Comparison of ENCODE assay signal across 8 cellular contexts in genomic region chr3:150544726-150545125, GRCh38. TPM values are rescaled to one million over a fixed set of nuclear protein-coding genes. Genes with fewer than 3 reads are reported as not detected.
DNase-seq lines count a peak whose midpoint lies in the region; ATAC-seq and TF ChIP-seq lines count a peak whose summit lies in the region.

No MANE protein-coding gene starts in this region.

- H3K4me1 ChIP-seq in BLaER1 (peaks cover 37% of the 10 kb centered on the region), Karpas-422 (ENCODE audit: low read length) (peaks cover 31% of the 10 kb centered on the region)

- H3K27ac ChIP-seq in BLaER1, result peak overlapping the region; percentile 99; the same call in 1 of the 2 replicates
- H3K27ac ChIP-seq in Karpas-422 (ENCODE audit: low read length), result no peak overlapping the region
- no peak overlapping the region for H3K27ac ChIP-seq in RWPE1

- H3K4me2 ChIP-seq in BLaER1 (peak overlapping the region; percentile 85), Karpas-422 (ENCODE audit: low read depth, low read length, poor library complexity, severe bottlenecking) (peak overlapping the region; percentile 96)

- peaks cover 36% of the 10 kb centered on the region for H3K36me3 Mint-ChIP-seq in central memory CD8-positive, alpha-beta T cell (ENCODE audit: insufficient read depth)
- no peaks in the 10 kb centered on the region for H3K36me3 Mint-ChIP-seq in natural killer cell

- no peak for ATAC-seq in central memory CD8-positive, alpha-beta T cell (replicated peaks; ENCODE audit: extremely low read depth, poor library complexity, severe bottlenecking)
- ATAC-seq in natural killer cell, result no peak
- ATAC-seq in GM18861 (IDR thresholded peaks at IDR 0.05; ENCODE audit: unreplicated experiment), result no peak

- H3K27ac Mint-ChIP-seq in central memory CD8-positive, alpha-beta T cell (ENCODE audit: low read depth), result peak overlapping the region; percentile 97
- H3K27ac Mint-ChIP-seq in natural killer cell, result peak overlapping the region; percentile 97

- H3K4me1 Mint-ChIP-seq in central memory CD8-positive, alpha-beta T cell, result peaks cover 62% of the 10 kb centered on the region
- peaks cover 60 to 69% of the 10 kb centered on the region in 2 donors for H3K4me1 Mint-ChIP-seq in natural killer cell

- H3K9me3 ChIP-seq in BLaER1 (no peaks in the 10 kb centered on the region), Karpas-422 (ENCODE audit: low read length) (no peaks in the 10 kb centered on the region)

- peaks cover 53% of the 10 kb centered on the region for H3K79me2 ChIP-seq in Karpas-422 (ENCODE audit: low read length)

- H3K9ac ChIP-seq in BLaER1 (peak overlapping the region; percentile 98), Karpas-422 (ENCODE audit: low read length) (peak overlapping the region; percentile 93)

- no peaks in the 10 kb centered on the region for H3K9me2 ChIP-seq in Karpas-422 (replicated peaks; ENCODE audit: insufficient read depth, low read length)

- H3K9me3 Mint-ChIP-seq in central memory CD8-positive, alpha-beta T cell, result no peaks in the 10 kb centered on the region
- no peaks in the 10 kb centered on the region for H3K9me3 Mint-ChIP-seq in natural killer cell

- TF ChIP-seq CTCF in natural killer cell (IDR thresholded peaks at IDR 0.05), result no peak
- no peak for TF ChIP-seq CTCF in RWPE1 (conservative IDR thresholded peaks at IDR 0.05; ENCODE audit: low read depth)

- H3K4me3 Mint-ChIP-seq in central memory CD8-positive, alpha-beta T cell, result peak overlapping the region; percentile 91
- peak overlapping the region; percentile 96 for H3K4me3 Mint-ChIP-seq in natural killer cell

- intact Hi-C loops in natural killer cell (cut with micrococcal nuclease), result no loop called here

- no peak overlapping the region for H2AFZ ChIP-seq in Karpas-422 (ENCODE audit: low read length)

- no peaks in the 10 kb centered on the region for H3K27me3 ChIP-seq in BLaER1
- no peaks in the 10 kb centered on the region for H3K27me3 ChIP-seq in Karpas-422 (ENCODE audit: low read length)

- H3K27me3 Mint-ChIP-seq in central memory CD8-positive, alpha-beta T cell, result no peaks in the 10 kb centered on the region
- no peaks in the 10 kb centered on the region for H3K27me3 Mint-ChIP-seq in natural killer cell (ENCODE audit: low read depth in 2 of 2)

- H3K36me3 ChIP-seq in BLaER1, result peaks cover 33% of the 10 kb centered on the region
- peaks cover 30% of the 10 kb centered on the region for H3K36me3 ChIP-seq in Karpas-422 (ENCODE audit: insufficient read depth, low read length)

- POLR2A ChIA-PET in RWPE1 (lab: Yijun Ruan, JAX; ENCODE audit: low non-redundant PET), result no interaction called here

- H3K4me3 ChIP-seq in BLaER1 (peak overlapping the region; percentile 91), Karpas-422 (ENCODE audit: low read length) (peak overlapping the region; percentile 93)

- CTCF ChIA-PET in RWPE1 (lab: Yijun Ruan, JAX), result interaction anchor here (0.6 to 1.4 kb wide), 4 partner anchors 32 to 307 kb away, joined by 3 to 9 read pairs (median 4); partner anchors contain the start of gene SELENOT

- H4K20me1 ChIP-seq in BLaER1, result peaks cover 47% of the 10 kb centered on the region
- H4K20me1 ChIP-seq in Karpas-422 (ENCODE audit: insufficient read depth, low read depth, low read length), result peaks cover 25% of the 10 kb centered on the region

- no peak for DNase-seq in Karpas-422
- DNase-seq in central memory CD8-positive, alpha-beta T cell (ENCODE audit: low spot score in 2 of 2), result no peak
- no peak for DNase-seq in natural killer cell
- DNase-seq in RWPE1 (ENCODE audit: low spot score), result no peak
- DNase-seq in NCI-H510A (lab: John Stamatoyannopoulos, UW), result no peak
- no peak for DNase-seq in NCI-H774 (lab: John Stamatoyannopoulos, UW)

RNA-seq across cellular contexts. Expression of gene SERP1, which starts 1.6 kb away (rescaled TPM):
- total RNA-seq in Karpas-422 (2014; rRNA removed; shearing (Covaris generic); ENCODE audit: low replicate concordance), result 168 and 321 TPM in 2 replicates
- total RNA-seq in natural killer cell, result 100 to 1,000 TPM in 1 of 3 donors, 10 to 100 TPM in 2; 91.1 to 106 (median 94.9) TPM

RNA-seq across cellular contexts. Expression of gene EIF2A, which starts 1.9 kb away (rescaled TPM):
- 147 and 161 TPM in 2 replicates for total RNA-seq in Karpas-422 (2014; rRNA removed; shearing (Covaris generic); ENCODE audit: low replicate concordance)
- total RNA-seq in natural killer cell, result 100 to 1,000 TPM; 102 to 124 (median 108) TPM

RNA-seq across cellular contexts. Expression of gene SELENOT, which starts 58.4 kb away (rescaled TPM):
- total RNA-seq in Karpas-422 (2014; rRNA removed; shearing (Covaris generic); ENCODE audit: low replicate concordance), result 72.8 and 306 TPM in 2 replicates
- 100 to 1,000 TPM; 121 to 142 (median 133) TPM for total RNA-seq in natural killer cell
